19 cellular contexts compared by ENCODE assay signal in the genomic region with DNA sequence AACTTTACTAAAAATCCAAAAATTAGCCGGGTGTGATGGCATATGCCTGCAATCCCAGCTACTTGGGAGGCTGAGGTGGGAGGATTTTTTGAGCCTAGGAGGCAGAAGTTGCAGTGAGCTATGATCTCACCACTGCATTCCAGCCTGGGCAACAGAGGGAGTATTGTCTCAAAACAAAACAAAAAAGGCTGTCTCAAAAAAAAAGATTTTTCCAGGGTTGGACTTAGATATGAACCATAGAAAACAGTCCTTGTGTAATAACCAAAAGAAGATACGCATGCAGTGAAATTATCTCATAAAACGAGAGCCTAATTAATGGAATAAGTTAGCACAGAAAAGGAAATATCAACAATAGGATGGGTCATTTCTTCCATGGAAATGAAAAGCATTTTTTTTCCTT.
DNase-seq lines count a peak whose midpoint lies in the region; ATAC-seq and FAIRE-seq lines count a peak whose summit lies in the region.
"Had no signal": no experiment of that assay in that cellular context is flagged by ENCODE, and none has a peak within 500 bp of the region (broad histone marks: within the 10 kb centered on the region; RNA-seq: fewer than 3 reads in every experiment).

No MANE protein-coding gene starts in this region.

- intact Hi-C loops in aorta (cut with DNase I), result no loop called here

- H3K27me3 ChIP-seq in aorta (ENCODE audit: control insufficient read depth in 1 of 2, insufficient read depth in 2 of 2, low read length in 1 of 2), result no peaks in the 10 kb centered on the region
- H3K27me3 ChIP-seq: thyroid gland had no signal

- WGBS in mesodermal cell (ENCODE audit: insufficient coverage in 2 of 2), 2 experiments, result 61 to 89% methylated on average over 2 to 3 of the region's 3 CpGs
- 83 to 87% methylated on average over 3 of the region's 3 CpGs for WGBS in aorta, 2 donors

- H3K4me3 ChIP-seq in mesodermal cell (ENCODE audit: extremely low read depth, insufficient read depth, low read length, poor library complexity, severe bottlenecking) (no peak overlapping the region), aorta (ENCODE audit: low read length in 2 of 2) (no peak overlapping the region)
- H3K4me3 ChIP-seq: SK-N-MC, thyroid gland had no signal

- no peak for FAIRE-seq in RCC 7860 (lab: Jason Lieb, UNC)
- FAIRE-seq in HTR-8/SVneo (lab: Jason Lieb, UNC), result no peak

- DNase-seq in Daoy (ENCODE audit: low read depth) (peak; percentile 72), RCC 7860 (ENCODE audit: low spot score) (peak; percentile 44), dermis microvascular lymphatic vessel endothelial cell (ENCODE audit: low read depth in 2 of 2) (peak; percentile 12 to 52), HTR-8/SVneo (ENCODE audit: insufficient read length, low spot score) (no peak), aorta (no peak)
- DNase-seq: activated naive CD8-positive, alpha-beta T cell treated with anti-CD3 and anti-CD28 coated beads for 36 hours; activated T-cell treated with anti-CD3 and anti-CD28 coated beads, Interleukin-2, amount 50 U/mL, for 4 hours; AML-193; KBM-7; naive B cell; NCI-H1417; NCI-H2227 treated with DMSO at 0.1 percent for 48 hours; stimulated activated CD8-positive, alpha-beta memory T cell treated with anti-CD3 and anti-CD28 coated beads, Interleukin-4, amount 100 ng/mL, for 48 hours had no signal

- H3K36me3 ChIP-seq in mesodermal cell (ENCODE audit: control insufficient read depth, insufficient read depth, low read length) (no peaks in the 10 kb centered on the region), aorta (ENCODE audit: control insufficient read depth in 1 of 2, insufficient read depth in 2 of 2, low read length in 1 of 2) (no peaks in the 10 kb centered on the region)
- H3K36me3 ChIP-seq: thyroid gland had no signal

- H3K4me1 ChIP-seq in mesodermal cell (ENCODE audit: control insufficient read depth, insufficient read depth, low read length, poor library complexity, severe bottlenecking) (peaks cover 19% of the 10 kb centered on the region), aorta (ENCODE audit: control insufficient read depth in 1 of 2, insufficient read depth in 2 of 2, low read length in 2 of 2) (no peaks in the 10 kb centered on the region)

- ATAC-seq in aorta (ENCODE audit: low FRiP score), result no peak
- ATAC-seq in HG03439 (IDR thresholded peaks at IDR 0.05; ENCODE audit: unreplicated experiment), result no peak
- no peak for ATAC-seq in HG03442 (IDR thresholded peaks at IDR 0.05; ENCODE audit: unreplicated experiment)
- ATAC-seq: activated T-cell treated with anti-CD3 and anti-CD28 coated beads, Interleukin-2, amount 50 U/mL, for 4 hours; left lobe of liver had no signal

- H3K27ac ChIP-seq in mesodermal cell (ENCODE audit: low read depth, low read length, severe bottlenecking) (peak overlapping the region; percentile 85), aorta (ENCODE audit: low read depth in 1 of 2, low read length in 2 of 2) (no peak overlapping the region)
- H3K27ac ChIP-seq: SK-N-MC, thyroid gland had no signal

- no peaks in the 10 kb centered on the region for H3K9me3 ChIP-seq in mesodermal cell (ENCODE audit: control insufficient read depth, low read length)
- no peaks in the 10 kb centered on the region for H3K9me3 ChIP-seq in aorta (ENCODE audit: control insufficient read depth, low read length)
- H3K9me3 ChIP-seq: thyroid gland had no signal

Comparison
In these comparisons a context has a peak if more than half of its experiments do, and no peak if none do; other contexts are left out.
1. DNase-seq: peak in Daoy (single experiment), RCC 7860 (single experiment) and dermis microvascular lymphatic vessel endothelial cell (2 of 2); none in HTR-8/SVneo (single experiment) and aorta (0 of 2).